ENCODE assay signal across 1 cellular context in genomic region chr11:86052697-86053641, GRCh38.
TF ChIP-seq lines count a peak whose summit lies in the region.

No MANE protein-coding gene starts in this region.

TF ChIP-seq in WTC11, 78 proteins besides CTCF, POLR2A, EP300 and RAD21 (continued from another document):
- TF ChIP-seq PREB (CRISPR knock-in tag; IDR thresholded peaks at IDR 0.05; ENCODE audit: borderline replicate concordance): no peak
